8 cellular contexts compared by ENCODE assay signal in genomic region chr13:44845386-44846058, GRCh38.
DNase-seq lines count a peak whose midpoint lies in the region; ATAC-seq, FAIRE-seq and TF ChIP-seq lines count a peak whose summit lies in the region.
"Not testable (repeated sequence)": the region's sequence is repeated elsewhere in the genome, so short reads cannot be mapped to it uniquely, and the experiment has no call there.

No MANE protein-coding gene starts in this region.

- not testable (repeated sequence) for H3K36me3 ChIP-seq in bronchial epithelial cell (ENCODE audit: control insufficient read depth, insufficient read depth, low read length); right atrium auricular region; left lung; upper lobe of right lung

- intact Hi-C loops in left lung (cut with DNase I); upper lobe of right lung (cut with DNase I): not testable (repeated sequence)

- not testable (repeated sequence) for H3K27me3 ChIP-seq in bronchial epithelial cell (ENCODE audit: control insufficient read depth, insufficient read depth, low read length); right atrium auricular region; left lung; upper lobe of right lung

- not testable (repeated sequence) for TF ChIP-seq CTCF in WTC11 (IDR thresholded peaks at IDR 0.05); bronchial epithelial cell (IDR thresholded peaks at IDR 0.05; ENCODE audit: insufficient read depth, low read length, severe bottlenecking); right atrium auricular region (IDR thresholded peaks at IDR 0.05); left lung (IDR thresholded peaks at IDR 0.05); upper lobe of right lung (IDR thresholded peaks at IDR 0.05)

- not testable (repeated sequence) for H3K4me3 ChIP-seq in bronchial epithelial cell (ENCODE audit: low read depth, low read length); right atrium auricular region; left lung; upper lobe of right lung

- POLR2A ChIA-PET in WTC11 (lab: Charles Lee) = not testable (repeated sequence)

- not testable (repeated sequence) for H3K9me3 ChIP-seq in right atrium auricular region, left lung, upper lobe of right lung

- H3K9me3 Mint-ChIP-seq in WTC11 = not testable (repeated sequence)

- CTCF ChIA-PET in WTC11 (lab: Charles Lee) = not testable (repeated sequence)

- not testable (repeated sequence) for FAIRE-seq in bronchial epithelial cell (lab: Jason Lieb, UNC)

- H3K4me1 Mint-ChIP-seq in WTC11 = not testable (repeated sequence)

- H3K36me3 Mint-ChIP-seq in WTC11 = not testable (repeated sequence)

- H3K27ac Mint-ChIP-seq in WTC11 = not testable (repeated sequence)

- not testable (repeated sequence) for H3K4me3 Mint-ChIP-seq in WTC11

- not testable (repeated sequence) for ATAC-seq in WTC11
- ATAC-seq in left lung (peak; percentile 36), upper lobe of right lung (peak; percentile 48)

- H3K27ac ChIP-seq in epithelial cell of prostate = peak overlapping the region; percentile 31
- H3K27ac ChIP-seq in right atrium auricular region, left lung, upper lobe of right lung: not testable (repeated sequence)

- DNase-seq in DMS53 (lab: John Stamatoyannopoulos, UW) = peak; percentile 51
- DNase-seq in DMS79 (lab: John Stamatoyannopoulos, UW) = peak; percentile 2
- DNase-seq in WTC11 (ENCODE audit: low spot score); epithelial cell of prostate (ENCODE audit: low read depth, low spot score); left lung; upper lobe of right lung: not testable (repeated sequence)
- DNase-seq in bronchial epithelial cell (ENCODE audit: low read depth) = peak; percentile 42
- peak; percentile 28 for DNase-seq in right atrium auricular region (ENCODE audit: low spot score)

- H3K27me3 Mint-ChIP-seq in WTC11 (ENCODE audit: low read depth) = not testable (repeated sequence)

- H3K4me1 ChIP-seq in right atrium auricular region (peaks cover 0 to 11% of the 10 kb centered on the region in 2 donors), left lung (peaks cover 0 to 13% of the 10 kb centered on the region in 2 donors)
- not testable (repeated sequence) for H3K4me1 ChIP-seq in upper lobe of right lung

TF ChIP-seq in WTC11, 78 proteins besides CTCF, POLR2A, EP300 and RAD21:
- peak; percentile 99 for TF ChIP-seq HMGA2 (CRISPR knock-in tag; IDR thresholded peaks at IDR 0.05)
